8 cellular contexts compared by ENCODE assay signal in genomic region chr1:168135116-168135981, GRCh38. TPM values are rescaled to one million over a fixed set of nuclear protein-coding genes. Genes with fewer than 3 reads are reported as not detected.
DNase-seq lines count a peak whose midpoint lies in the region; ATAC-seq and TF ChIP-seq lines count a peak whose summit lies in the region.

No MANE protein-coding gene starts in this region.

- H3K9me3 Mint-ChIP-seq in CD4-positive, alpha-beta T cell = no peaks in the 10 kb centered on the region
- no peaks in the 10 kb centered on the region for H3K9me3 Mint-ChIP-seq in natural killer cell treated with Interleukin-12 subunit alpha and Interleukin-12 subunit beta and Interleukin-15 and Interleukin-18, amount 100 ng/mL, for 72 hours

- H3K36me3 ChIP-seq in MM.1S (replicated peaks; ENCODE audit: insufficient read depth, low read length) = no peaks in the 10 kb centered on the region

- H3K27me3 Mint-ChIP-seq in CD4-positive, alpha-beta T cell = peaks cover 53% of the 10 kb centered on the region
- peaks cover 35 to 50% of the 10 kb centered on the region in 2 donors for H3K27me3 Mint-ChIP-seq in natural killer cell treated with Interleukin-12 subunit alpha and Interleukin-12 subunit beta and Interleukin-15 and Interleukin-18, amount 100 ng/mL, for 72 hours

- no peak overlapping the region for H3K9ac ChIP-seq in MM.1S (ENCODE audit: low read length)

- no peaks in the 10 kb centered on the region for H3K79me2 ChIP-seq in MM.1S (ENCODE audit: low read length)

- peak overlapping the region; percentile 37 for H3K27ac Mint-ChIP-seq in CD4-positive, alpha-beta T cell
- H3K27ac Mint-ChIP-seq in natural killer cell treated with Interleukin-12 subunit alpha and Interleukin-12 subunit beta and Interleukin-15 and Interleukin-18, amount 100 ng/mL, for 72 hours = no peak overlapping the region

- no peaks in the 10 kb centered on the region; the same call in 1 of the 2 replicates for H3K4me1 ChIP-seq in MM.1S (ENCODE audit: low read length)

- TF ChIP-seq CTCF in CD4-positive, alpha-beta T cell (IDR thresholded peaks at IDR 0.05) = no peak
- TF ChIP-seq CTCF in MM.1S (IDR thresholded peaks at IDR 0.05; ENCODE audit: low read length) (no peak), choroid plexus epithelial cell (conservative IDR thresholded peaks at IDR 0.05; ENCODE audit: low read depth, low read length) (no peak)

- peaks cover 44% of the 10 kb centered on the region for H3K27me3 ChIP-seq in CD4-positive, alpha-beta T cell (ENCODE audit: control insufficient read depth, insufficient read depth, low read length)
- peaks cover 23% of the 10 kb centered on the region for H3K27me3 ChIP-seq in MM.1S (replicated peaks; ENCODE audit: insufficient read depth, low read length)

- POLR2A ChIA-PET in CD4-positive, alpha-beta T cell (lab: Charles Lee) = no interaction called here

- H2AFZ ChIP-seq in MM.1S (ENCODE audit: low read length) = peak overlapping the region; percentile 88

- peaks cover 22% of the 10 kb centered on the region for H3K4me1 Mint-ChIP-seq in CD4-positive, alpha-beta T cell (ENCODE audit: low read depth)
- peaks cover 11 to 12% of the 10 kb centered on the region in 2 donors for H3K4me1 Mint-ChIP-seq in natural killer cell treated with Interleukin-12 subunit alpha and Interleukin-12 subunit beta and Interleukin-15 and Interleukin-18, amount 100 ng/mL, for 72 hours (ENCODE audit: low read depth in 2 of 2)

- no peaks in the 10 kb centered on the region for H3K9me2 ChIP-seq in MM.1S (replicated peaks; ENCODE audit: insufficient read depth, low read length)

- CTCF ChIA-PET in CD4-positive, alpha-beta T cell (lab: Charles Lee) = no interaction called here

- ATAC-seq in CD4-positive, alpha-beta T cell (ENCODE audit: poor library complexity) = no peak
- peak in 1 of 2 donors; percentile 4 for ATAC-seq in natural killer cell treated with Interleukin-12 subunit alpha and Interleukin-12 subunit beta and Interleukin-15 and Interleukin-18, amount 100 ng/mL, for 72 hours
- no peak for ATAC-seq in HG03457 (IDR thresholded peaks at IDR 0.05; ENCODE audit: unreplicated experiment)
- ATAC-seq in GM21723 (IDR thresholded peaks at IDR 0.05; ENCODE audit: unreplicated experiment) = no peak

- H3K9me3 ChIP-seq in CD4-positive, alpha-beta T cell (ENCODE audit: control insufficient read depth, low read length) = no peaks in the 10 kb centered on the region
- H3K9me3 ChIP-seq in MM.1S (replicated peaks; ENCODE audit: insufficient read depth, low read length) = no peaks in the 10 kb centered on the region

- intact Hi-C loops in CD4-positive, alpha-beta T cell (cut with DNase I, micrococcal nuclease) = no loop called here

- no peaks in the 10 kb centered on the region for H4K20me1 ChIP-seq in MM.1S (ENCODE audit: insufficient read depth, low read length)

- H3K4me2 ChIP-seq in MM.1S (ENCODE audit: low read depth, low read length) = peak overlapping the region; percentile 99

- peaks cover 4% of the 10 kb centered on the region; the same call in 1 of the 2 replicates for H3F3A ChIP-seq in MM.1S (ENCODE audit: insufficient read depth, low read length)

- H3K4me3 ChIP-seq in MM.1S (ENCODE audit: low read length) (peak overlapping the region; percentile 81), choroid plexus epithelial cell (ENCODE audit: low read depth, low read length) (peak overlapping the region; percentile 68)

- DNase-seq in CD4-positive, alpha-beta T cell = no peak
- DNase-seq in MM.1S (no peak), choroid plexus epithelial cell (ENCODE audit: low read depth) (peak; percentile 28), GOT3 (lab: John Stamatoyannopoulos, UW) (no peak)
- no peak for DNase-seq in natural killer cell treated with Interleukin-12 subunit alpha and Interleukin-12 subunit beta and Interleukin-15 and Interleukin-18, amount 100 ng/mL, for 72 hours (ENCODE audit: low spot score)
- no peak for DNase-seq in stimulated activated CD4-positive, alpha-beta T cell treated with anti-CD3 and anti-CD28 coated beads, Interleukin-4, amount 100 ng/mL, for 24 hours

- peaks cover 4% of the 10 kb centered on the region for H3K36me3 Mint-ChIP-seq in CD4-positive, alpha-beta T cell (ENCODE audit: low read depth)
- no peaks in the 10 kb centered on the region for H3K36me3 Mint-ChIP-seq in natural killer cell treated with Interleukin-12 subunit alpha and Interleukin-12 subunit beta and Interleukin-15 and Interleukin-18, amount 100 ng/mL, for 72 hours

- H3K4me3 Mint-ChIP-seq in CD4-positive, alpha-beta T cell = peak overlapping the region; percentile 90
- peak overlapping the region; percentile 67 for H3K4me3 Mint-ChIP-seq in natural killer cell treated with Interleukin-12 subunit alpha and Interleukin-12 subunit beta and Interleukin-15 and Interleukin-18, amount 100 ng/mL, for 72 hours

- H3K27ac ChIP-seq in CD4-positive, alpha-beta T cell (ENCODE audit: low read depth, low read length) = no peak overlapping the region
- H3K27ac ChIP-seq in MM.1S (ENCODE audit: low read length) = no peak overlapping the region

RNA-seq across cellular contexts. Expression of gene GPR161, which starts 1.4 kb away (rescaled TPM):
- not detected for total RNA-seq in CD4-positive, alpha-beta T cell
- under 1 TPM; 0.05 to 0.42 TPM for total RNA-seq in natural killer cell treated with Interleukin-12 subunit alpha and Interleukin-12 subunit beta and Interleukin-15 and Interleukin-18, amount 100 ng/mL, for 72 hours

RNA-seq across cellular contexts. Expression of gene TIPRL, which starts 43.4 kb away (rescaled TPM):
- 10 to 100 TPM; 15.8 to 16.4 TPM for total RNA-seq in CD4-positive, alpha-beta T cell
- 10 to 100 TPM; 34.6 to 49.6 TPM for total RNA-seq in natural killer cell treated with Interleukin-12 subunit alpha and Interleukin-12 subunit beta and Interleukin-15 and Interleukin-18, amount 100 ng/mL, for 72 hours
